28 cellular contexts compared by ENCODE assay signal in genomic region chr4:39559641-39560040, GRCh38. TPM values are rescaled to one million over a fixed set of nuclear protein-coding genes. Genes with fewer than 3 reads are reported as not detected.
DNase-seq lines count a peak whose midpoint lies in the region; ATAC-seq and TF ChIP-seq lines count a peak whose summit lies in the region.
"Had no signal": no experiment of that assay in that cellular context is flagged by ENCODE, and none has a peak within 500 bp of the region (broad histone marks: within the 10 kb centered on the region; RNA-seq: fewer than 3 reads in every experiment).

No MANE protein-coding gene starts in this region.

- H3K9me3 Mint-ChIP-seq in mesothelial cell of epicardium, result no peaks in the 10 kb centered on the region
- H3K9me3 Mint-ChIP-seq in effector memory CD8-positive, alpha-beta T cell, result no peaks in the 10 kb centered on the region
- H3K9me3 Mint-ChIP-seq: CD8-positive, alpha-beta T cell; naive B cell had no signal

- H3K4me3 ChIP-seq in left ventricle myocardium inferior (no peak overlapping the region), colonic mucosa (no peak overlapping the region), urinary bladder (ENCODE audit: low read depth, low read length) (no peak overlapping the region)
- H3K4me3 ChIP-seq: esophagus muscularis mucosa, K562, ovary, right lobe of liver, thyroid gland had no signal

- TF ChIP-seq CTCF in left ventricle myocardium inferior (IDR thresholded peaks at IDR 0.05; ENCODE audit: borderline replicate concordance) (no peak), colonic mucosa (IDR thresholded peaks at IDR 0.05) (no peak), mesothelial cell of epicardium (IDR thresholded peaks at IDR 0.05; ENCODE audit: unreplicated experiment) (no peak), foreskin keratinocyte (conservative IDR thresholded peaks at IDR 0.05) (no peak)

- no peak overlapping the region for H3K9ac ChIP-seq in colonic mucosa (ENCODE audit: low read depth in 2 of 2, low read length in 2 of 2)

- H3K36me3 ChIP-seq in left ventricle myocardium inferior, result peaks cover 34% of the 10 kb centered on the region
- no peaks in the 10 kb centered on the region for H3K36me3 ChIP-seq in colonic mucosa
- no peaks in the 10 kb centered on the region for H3K36me3 ChIP-seq in urinary bladder (ENCODE audit: insufficient read depth)
- H3K36me3 ChIP-seq: ovary had no signal

- H3K27ac ChIP-seq in left ventricle myocardium inferior (replicated peaks), result peak overlapping the region; percentile 64
- no peak overlapping the region for H3K27ac ChIP-seq in colonic mucosa
- peak overlapping the region; percentile 56 for H3K27ac ChIP-seq in urinary bladder (ENCODE audit: low read depth)
- no peak overlapping the region for H3K27ac ChIP-seq in foreskin keratinocyte
- H3K27ac ChIP-seq: thyroid gland had no signal

- no peak overlapping the region for H3K4me3 Mint-ChIP-seq in mesothelial cell of epicardium
- H3K4me3 Mint-ChIP-seq in effector memory CD8-positive, alpha-beta T cell, result no peak overlapping the region
- H3K4me3 Mint-ChIP-seq: activated CD8-positive, alpha-beta T cell treated with anti-CD3 and anti-CD28 coated beads, Interleukin-2, amount 10 ng/mL, durations not matched to agents 7 days and 5 days; CD8-positive, alpha-beta T cell had no signal

- DNase-seq in left ventricle myocardium inferior, result no peak
- DNase-seq in cardiac septum (ENCODE audit: low spot score), result no peak
- peak; percentile 56 for DNase-seq in colonic mucosa
- no peak for DNase-seq in mesothelial cell of epicardium (ENCODE audit: low spot score in 2 of 2, unreplicated experiment in 2 of 2)
- DNase-seq in DMS53 (lab: John Stamatoyannopoulos, UW), result no peak
- DNase-seq in effector memory CD8-positive, alpha-beta T cell, result no peak
- no peak for DNase-seq in foreskin keratinocyte
- DNase-seq: activated CD4-positive, CD25-positive, alpha-beta regulatory T cell treated with anti-CD3 and anti-CD28 coated beads, Interleukin-2, amount 50 U/mL, for 72 hours; activated CD8-positive, alpha-beta T cell treated with anti-CD3 and anti-CD28 coated beads, Interleukin-2, amount 10 ng/mL, durations not matched to agents 7 days and 5 days; activated effector memory CD4-positive, alpha-beta T cell treated with anti-CD3 and anti-CD28 coated beads, Interleukin-2, amount 50 U/mL, for 16 hours; CD8-positive, alpha-beta T cell; DMS153; effector CD4-positive, alpha-beta T cell; GDM1; kidney; mesendoderm; naive B cell; NCI-H2081 treated with DMSO at 0.1 percent for 48 hours; NCI-H446; OCI-M1; ovary; right lobe of liver; SIG-M5; stimulated activated naive CD8-positive, alpha-beta T cell treated with anti-CD3 and anti-CD28 coated beads, Interleukin-15, Interleukin-2, amounts not matched to agents 100 U/mL and 50 U/mL, for 24 hours; thyroid gland had no signal

- no peaks in the 10 kb centered on the region for H3K27me3 ChIP-seq in left ventricle myocardium inferior (ENCODE audit: low read depth)
- H3K27me3 ChIP-seq in colonic mucosa, result no peaks in the 10 kb centered on the region
- H3K27me3 ChIP-seq in foreskin keratinocyte, result no peaks in the 10 kb centered on the region
- H3K27me3 ChIP-seq: esophagus muscularis mucosa, ovary, right lobe of liver, thyroid gland had no signal

- H3K4me1 ChIP-seq in left ventricle myocardium inferior (peaks cover 8% of the 10 kb centered on the region), colonic mucosa (peaks cover 3% of the 10 kb centered on the region), urinary bladder (ENCODE audit: insufficient read depth) (no peaks in the 10 kb centered on the region), foreskin keratinocyte (no peaks in the 10 kb centered on the region)
- H3K4me1 ChIP-seq: esophagus muscularis mucosa, thyroid gland had no signal

- peaks cover 12% of the 10 kb centered on the region for H3K4me1 Mint-ChIP-seq in mesothelial cell of epicardium
- no peaks in the 10 kb centered on the region for H3K4me1 Mint-ChIP-seq in effector memory CD8-positive, alpha-beta T cell (ENCODE audit: low read depth in 2 of 2)

- WGBS in urinary bladder, result 62% methylated on average over 9 of the region's 9 CpGs

- peak overlapping the region; percentile 77 for H3K27ac Mint-ChIP-seq in mesothelial cell of epicardium
- H3K27ac Mint-ChIP-seq in effector memory CD8-positive, alpha-beta T cell, result no peak overlapping the region
- H3K27ac Mint-ChIP-seq: activated CD8-positive, alpha-beta T cell treated with anti-CD3 and anti-CD28 coated beads, Interleukin-2, amount 10 ng/mL, durations not matched to agents 7 days and 5 days; CD8-positive, alpha-beta T cell had no signal

- intact Hi-C loops in left ventricle myocardium inferior (cut with micrococcal nuclease), result no loop called here
- intact Hi-C loops in cardiac septum (cut with DNase I), result no loop called here
- intact Hi-C loops in colonic mucosa (cut with DNase I), result no loop called here

- peaks cover 7% of the 10 kb centered on the region for H3K36me3 Mint-ChIP-seq in mesothelial cell of epicardium
- H3K36me3 Mint-ChIP-seq in effector memory CD8-positive, alpha-beta T cell (ENCODE audit: insufficient read depth), result peaks cover 18% of the 10 kb centered on the region

- no peak for ATAC-seq in effector memory CD8-positive, alpha-beta T cell (replicated peaks)
- no peak for ATAC-seq in foreskin keratinocyte
- ATAC-seq: activated CD8-positive, alpha-beta T cell treated with anti-CD3 and anti-CD28 coated beads, Interleukin-2, amount 10 ng/mL, durations not matched to agents 7 days and 5 days; CD8-positive, alpha-beta T cell; K562; stimulated activated naive CD8-positive, alpha-beta T cell treated with anti-CD3 and anti-CD28 coated beads, Interleukin-15, Interleukin-2, amounts not matched to agents 100 U/mL and 50 U/mL, for 24 hours had no signal

- H3K9me3 ChIP-seq in left ventricle myocardium inferior (replicated peaks), result no peaks in the 10 kb centered on the region
- no peaks in the 10 kb centered on the region for H3K9me3 ChIP-seq in colonic mucosa
- H3K9me3 ChIP-seq: esophagus muscularis mucosa, ovary, right lobe of liver, thyroid gland had no signal

- no peaks in the 10 kb centered on the region for H3K27me3 Mint-ChIP-seq in mesothelial cell of epicardium (ENCODE audit: low read depth)
- H3K27me3 Mint-ChIP-seq in effector memory CD8-positive, alpha-beta T cell, result no peaks in the 10 kb centered on the region
- H3K27me3 Mint-ChIP-seq: naive B cell had no signal

RNA-seq across cellular contexts. Expression of gene UGDH, which starts 32.4 kb away (rescaled TPM):
- total RNA-seq in left ventricle myocardium inferior (11.5 TPM), cardiac septum (18.1 TPM), colonic mucosa (100 to 1,000 TPM; 265 to 328 TPM), mesothelial cell of epicardium (76.2 to 77.1 TPM (median 76.6 TPM) in 3 replicates), urinary bladder (75.3 TPM), foreskin keratinocyte (33.3 and 33.9 TPM in 2 replicates)
- polyA plus RNA-seq in urinary bladder (23.7 TPM), foreskin keratinocyte (13.2 and 14.0 TPM in 2 replicates)

Comparison
In these comparisons a context has a peak if more than half of its experiments do, and no peak if none do; other contexts are left out.
1. H3K27ac ChIP-seq: peak in left ventricle myocardium inferior (single experiment) and urinary bladder (single experiment); none in colonic mucosa (single experiment) and foreskin keratinocyte (single experiment).